1 cellular context compared by ENCODE assay signal in the genomic region with DNA sequence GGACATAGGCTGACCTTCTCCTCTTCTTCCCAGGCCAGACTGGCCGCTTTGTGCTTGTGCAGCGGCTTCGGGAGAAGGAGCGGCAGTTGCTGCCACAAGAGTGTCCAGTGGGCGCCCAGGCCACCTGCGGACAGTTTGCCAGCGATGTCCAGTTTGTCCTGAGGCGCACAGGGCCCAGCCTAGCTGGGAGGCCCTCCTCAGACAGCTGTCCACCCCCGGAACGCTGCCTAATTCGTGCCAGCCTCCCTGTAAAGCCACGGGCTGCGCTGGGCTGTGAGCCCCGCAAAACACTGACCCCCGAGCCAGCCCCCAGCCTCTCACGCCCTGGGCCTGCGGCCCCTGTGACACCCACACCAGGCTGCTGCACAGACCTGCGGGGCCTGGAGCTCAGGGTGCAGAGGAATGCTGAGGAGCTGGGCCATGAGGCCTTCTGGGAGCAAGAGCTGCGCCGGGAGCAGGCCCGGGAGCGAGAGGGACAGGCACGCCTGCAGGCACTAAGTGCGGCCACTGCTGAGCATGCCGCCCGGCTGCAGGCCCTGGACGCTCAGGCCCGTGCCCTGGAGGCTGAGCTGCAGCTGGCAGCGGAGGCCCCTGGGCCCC.
TF ChIP-seq lines count a peak whose summit lies in the region.

No MANE protein-coding gene starts in this region.

TF ChIP-seq in IMR-90, 13 proteins besides CTCF, POLR2A, EP300 and RAD21:
- TF ChIP-seq CEBPB (IDR thresholded peaks at IDR 0.05; ENCODE audit: low read depth, low read length) (no peak), MXI1 (IDR thresholded peaks at IDR 0.05; ENCODE audit: borderline replicate concordance, low read depth, low read length) (no peak), FOS (IDR thresholded peaks at IDR 0.05; ENCODE audit: low read depth, low read length) (no peak), MAFK (IDR thresholded peaks at IDR 0.05; ENCODE audit: low read depth, low read length) (no peak), CHD1 (IDR thresholded peaks at IDR 0.05; ENCODE audit: low read depth, low read length) (no peak), BHLHE40 (IDR thresholded peaks at IDR 0.05; ENCODE audit: low read depth, low read length) (no peak), MAZ (IDR thresholded peaks at IDR 0.05; ENCODE audit: borderline replicate concordance, low read depth, low read length) (no peak), RCOR1 (IDR thresholded peaks at IDR 0.05; ENCODE audit: insufficient replicate concordance, low read length) (no peak), SMC3 (IDR thresholded peaks at IDR 0.05; ENCODE audit: low read depth, low read length) (no peak), NFE2L2 (IDR thresholded peaks at IDR 0.05; ENCODE audit: low read depth, low read length) (no peak), RFX5 (IDR thresholded peaks at IDR 0.05; ENCODE audit: low read depth, low read length) (no peak)
- TF ChIP-seq, protein P1, sequence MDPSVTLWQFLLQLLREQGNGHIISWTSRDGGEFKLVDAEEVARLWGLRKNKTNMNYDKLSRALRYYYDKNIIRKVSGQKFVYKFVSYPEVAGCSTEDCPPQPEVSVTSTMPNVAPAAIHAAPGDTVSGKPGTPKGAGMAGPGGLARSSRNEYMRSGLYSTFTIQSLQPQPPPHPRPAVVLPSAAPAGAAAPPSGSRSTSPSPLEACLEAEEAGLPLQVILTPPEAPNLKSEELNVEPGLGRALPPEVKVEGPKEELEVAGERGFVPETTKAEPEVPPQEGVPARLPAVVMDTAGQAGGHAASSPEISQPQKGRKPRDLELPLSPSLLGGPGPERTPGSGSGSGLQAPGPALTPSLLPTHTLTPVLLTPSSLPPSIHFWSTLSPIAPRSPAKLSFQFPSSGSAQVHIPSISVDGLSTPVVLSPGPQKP (IDR thresholded peaks at IDR 0.05; ENCODE audit: borderline replicate concordance, low read depth, low read length), result no peak
- TF ChIP-seq, protein P2, sequence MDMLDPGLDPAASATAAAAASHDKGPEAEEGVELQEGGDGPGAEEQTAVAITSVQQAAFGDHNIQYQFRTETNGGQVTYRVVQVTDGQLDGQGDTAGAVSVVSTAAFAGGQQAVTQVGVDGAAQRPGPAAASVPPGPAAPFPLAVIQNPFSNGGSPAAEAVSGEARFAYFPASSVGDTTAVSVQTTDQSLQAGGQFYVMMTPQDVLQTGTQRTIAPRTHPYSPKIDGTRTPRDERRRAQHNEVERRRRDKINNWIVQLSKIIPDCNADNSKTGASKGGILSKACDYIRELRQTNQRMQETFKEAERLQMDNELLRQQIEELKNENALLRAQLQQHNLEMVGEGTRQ (IDR thresholded peaks at IDR 0.05; ENCODE audit: low read depth, low read length), result no peak
